Comparison of ENCODE assay signal across 1 cellular context in genomic region chr10:126373982-126374381, GRCh38.
TF ChIP-seq lines count a peak whose summit lies in the region.

No MANE protein-coding gene starts in this region.

TF ChIP-seq in GM23338, 12 proteins besides CTCF, POLR2A, EP300 and RAD21:
- no peak for TF ChIP-seq ZNF462 (CRISPR knock-in tag; IDR thresholded peaks at IDR 0.05)
- no peak for TF ChIP-seq POLR2AphosphoS5 (IDR thresholded peaks at IDR 0.05; ENCODE audit: low read depth)
- TF ChIP-seq ZNF114 (CRISPR knock-in tag; IDR thresholded peaks at IDR 0.05), result no peak
- no peak for TF ChIP-seq ETS1 (IDR thresholded peaks at IDR 0.05)
- TF ChIP-seq ZNF331 (CRISPR knock-in tag; IDR thresholded peaks at IDR 0.05; ENCODE audit: low read depth), result no peak
- no peak for TF ChIP-seq REST (IDR thresholded peaks at IDR 0.05; ENCODE audit: unreplicated experiment)
- TF ChIP-seq EZH2 (IDR thresholded peaks at IDR 0.05; ENCODE audit: low read depth, unreplicated experiment), result no peak
- no peak for TF ChIP-seq STAT1 (IDR thresholded peaks at IDR 0.05; ENCODE audit: unreplicated experiment)
- no peak for TF ChIP-seq CREB1 (CRISPR knock-in tag; IDR thresholded peaks at IDR 0.05; ENCODE audit: low read depth)
- no peak for TF ChIP-seq NANOG (IDR thresholded peaks at IDR 0.05; ENCODE audit: borderline replicate concordance)
